Comparison of ENCODE assay signal across 1 cellular context in the genomic region with DNA sequence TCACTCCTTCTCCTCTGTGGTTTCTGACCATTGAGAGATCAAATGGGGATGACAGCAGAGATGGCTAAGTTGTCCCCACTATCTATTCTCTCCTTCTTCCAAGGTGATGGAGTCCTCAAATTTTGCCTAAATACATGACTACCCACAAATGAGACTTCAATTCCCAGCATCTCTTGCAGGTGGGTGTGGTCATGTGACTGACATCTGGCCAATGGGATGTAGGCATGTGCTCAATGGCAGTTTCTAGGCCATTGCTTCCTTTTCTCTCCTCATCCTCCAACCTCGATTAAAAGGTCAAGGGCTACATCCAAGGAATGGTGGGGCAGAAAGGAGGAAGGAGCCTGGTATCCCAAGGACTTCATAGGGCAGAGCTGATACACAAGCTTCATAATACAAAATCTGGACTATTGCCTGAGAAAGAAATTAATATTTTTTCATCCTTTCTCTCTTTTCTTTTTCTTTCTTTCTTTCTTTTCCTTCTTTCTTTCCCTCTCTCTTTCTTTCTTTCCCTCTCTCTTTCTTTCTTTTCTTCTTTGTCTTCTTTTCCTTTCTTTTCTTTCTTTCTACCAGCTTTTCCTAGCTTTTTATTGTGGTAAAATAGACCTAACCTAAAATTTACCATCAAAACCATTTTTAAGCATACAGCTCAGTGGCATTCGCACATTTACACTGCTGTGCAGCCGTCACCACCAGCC.
TF ChIP-seq lines count a peak whose summit lies in the region.

No MANE protein-coding gene starts in this region.

TF ChIP-seq in K562, 482 proteins besides CTCF, POLR2A, EP300 and RAD21 (continued from another document):
- TF ChIP-seq TOE1 (IDR thresholded peaks at IDR 0.05; ENCODE audit: borderline replicate concordance) (peak; percentile 57; the same call in 1 of the 2 replicates), TOE1 (CRISPR knock-in tag; IDR thresholded peaks at IDR 0.05; ENCODE audit: borderline replicate concordance, low read depth) (no peak), BACH1 (tag; IDR thresholded peaks at IDR 0.05) (no peak), RAD51 (IDR thresholded peaks at IDR 0.05; ENCODE audit: borderline replicate concordance, low read depth) (peak; percentile 67; the same call in 1 of the 2 replicates), SMARCE1 (IDR thresholded peaks at IDR 0.05) (no peak), HCFC1 (IDR thresholded peaks at IDR 0.05; ENCODE audit: low read depth, low read length) (peak; percentile 33; the same call in 1 of the 2 replicates), SMAD4 (CRISPR knock-in tag; conservative IDR thresholded peaks at IDR 0.05) (no peak), ZNF41 (CRISPR knock-in tag; conservative IDR thresholded peaks at IDR 0.05) (no peak), ZNF316 (IDR thresholded peaks at IDR 0.05) (no peak)
- TF ChIP-seq, protein P1, sequence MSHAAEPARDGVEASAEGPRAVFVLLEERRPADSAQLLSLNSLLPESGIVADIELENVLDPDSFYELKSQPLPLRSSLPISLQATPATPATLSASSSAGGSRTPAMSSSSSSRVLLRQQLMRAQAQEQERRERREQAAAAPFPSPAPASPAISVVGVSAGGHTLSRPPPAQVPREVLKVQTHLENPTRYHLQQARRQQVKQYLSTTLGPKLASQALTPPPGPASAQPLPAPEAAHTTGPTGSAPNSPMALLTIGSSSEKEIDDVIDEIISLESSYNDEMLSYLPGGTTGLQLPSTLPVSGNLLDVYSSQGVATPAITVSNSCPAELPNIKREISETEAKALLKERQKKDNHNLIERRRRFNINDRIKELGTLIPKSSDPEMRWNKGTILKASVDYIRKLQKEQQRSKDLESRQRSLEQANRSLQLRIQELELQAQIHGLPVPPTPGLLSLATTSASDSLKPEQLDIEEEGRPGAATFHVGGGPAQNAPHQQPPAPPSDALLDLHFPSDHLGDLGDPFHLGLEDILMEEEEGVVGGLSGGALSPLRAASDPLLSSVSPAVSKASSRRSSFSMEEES (CRISPR knock-in tag; IDR thresholded peaks at IDR 0.05) = peak; percentile 70
- TF ChIP-seq, protein P2, sequence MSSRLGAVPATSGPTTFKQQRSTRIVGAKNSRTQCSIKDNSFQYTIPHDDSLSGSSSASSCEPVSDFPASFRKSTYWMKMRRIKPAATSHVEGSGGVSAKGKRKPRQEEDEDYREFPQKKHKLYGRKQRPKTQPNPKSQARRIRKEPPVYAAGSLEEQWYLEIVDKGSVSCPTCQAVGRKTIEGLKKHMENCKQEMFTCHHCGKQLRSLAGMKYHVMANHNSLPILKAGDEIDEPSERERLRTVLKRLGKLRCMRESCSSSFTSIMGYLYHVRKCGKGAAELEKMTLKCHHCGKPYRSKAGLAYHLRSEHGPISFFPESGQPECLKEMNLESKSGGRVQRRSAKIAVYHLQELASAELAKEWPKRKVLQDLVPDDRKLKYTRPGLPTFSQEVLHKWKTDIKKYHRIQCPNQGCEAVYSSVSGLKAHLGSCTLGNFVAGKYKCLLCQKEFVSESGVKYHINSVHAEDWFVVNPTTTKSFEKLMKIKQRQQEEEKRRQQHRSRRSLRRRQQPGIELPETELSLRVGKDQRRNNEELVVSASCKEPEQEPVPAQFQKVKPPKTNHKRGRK (tag; IDR thresholded peaks at IDR 0.05) = peak; percentile 68
- TF ChIP-seq, protein P3, sequence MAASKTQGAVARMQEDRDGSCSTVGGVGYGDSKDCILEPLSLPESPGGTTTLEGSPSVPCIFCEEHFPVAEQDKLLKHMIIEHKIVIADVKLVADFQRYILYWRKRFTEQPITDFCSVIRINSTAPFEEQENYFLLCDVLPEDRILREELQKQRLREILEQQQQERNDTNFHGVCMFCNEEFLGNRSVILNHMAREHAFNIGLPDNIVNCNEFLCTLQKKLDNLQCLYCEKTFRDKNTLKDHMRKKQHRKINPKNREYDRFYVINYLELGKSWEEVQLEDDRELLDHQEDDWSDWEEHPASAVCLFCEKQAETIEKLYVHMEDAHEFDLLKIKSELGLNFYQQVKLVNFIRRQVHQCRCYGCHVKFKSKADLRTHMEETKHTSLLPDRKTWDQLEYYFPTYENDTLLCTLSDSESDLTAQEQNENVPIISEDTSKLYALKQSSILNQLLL (CRISPR knock-in tag; IDR thresholded peaks at IDR 0.05; ENCODE audit: borderline replicate concordance) = no peak
- TF ChIP-seq, protein P4, sequence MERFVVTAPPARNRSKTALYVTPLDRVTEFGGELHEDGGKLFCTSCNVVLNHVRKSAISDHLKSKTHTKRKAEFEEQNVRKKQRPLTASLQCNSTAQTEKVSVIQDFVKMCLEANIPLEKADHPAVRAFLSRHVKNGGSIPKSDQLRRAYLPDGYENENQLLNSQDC (CRISPR knock-in tag; IDR thresholded peaks at IDR 0.05) = no peak
- TF ChIP-seq, protein P5, sequence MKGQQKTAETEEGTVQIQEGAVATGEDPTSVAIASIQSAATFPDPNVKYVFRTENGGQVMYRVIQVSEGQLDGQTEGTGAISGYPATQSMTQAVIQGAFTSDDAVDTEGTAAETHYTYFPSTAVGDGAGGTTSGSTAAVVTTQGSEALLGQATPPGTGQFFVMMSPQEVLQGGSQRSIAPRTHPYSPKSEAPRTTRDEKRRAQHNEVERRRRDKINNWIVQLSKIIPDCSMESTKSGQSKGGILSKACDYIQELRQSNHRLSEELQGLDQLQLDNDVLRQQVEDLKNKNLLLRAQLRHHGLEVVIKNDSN (CRISPR knock-in tag; IDR thresholded peaks at IDR 0.05) = peak; percentile 32; the same call in 1 of the 2 replicates
- TF ChIP-seq, protein P6, sequence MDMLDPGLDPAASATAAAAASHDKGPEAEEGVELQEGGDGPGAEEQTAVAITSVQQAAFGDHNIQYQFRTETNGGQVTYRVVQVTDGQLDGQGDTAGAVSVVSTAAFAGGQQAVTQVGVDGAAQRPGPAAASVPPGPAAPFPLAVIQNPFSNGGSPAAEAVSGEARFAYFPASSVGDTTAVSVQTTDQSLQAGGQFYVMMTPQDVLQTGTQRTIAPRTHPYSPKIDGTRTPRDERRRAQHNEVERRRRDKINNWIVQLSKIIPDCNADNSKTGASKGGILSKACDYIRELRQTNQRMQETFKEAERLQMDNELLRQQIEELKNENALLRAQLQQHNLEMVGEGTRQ (CRISPR knock-in tag; IDR thresholded peaks at IDR 0.05) = peak; percentile 75
